Comparison of ENCODE assay signal across 19 cellular contexts in the genomic region with DNA sequence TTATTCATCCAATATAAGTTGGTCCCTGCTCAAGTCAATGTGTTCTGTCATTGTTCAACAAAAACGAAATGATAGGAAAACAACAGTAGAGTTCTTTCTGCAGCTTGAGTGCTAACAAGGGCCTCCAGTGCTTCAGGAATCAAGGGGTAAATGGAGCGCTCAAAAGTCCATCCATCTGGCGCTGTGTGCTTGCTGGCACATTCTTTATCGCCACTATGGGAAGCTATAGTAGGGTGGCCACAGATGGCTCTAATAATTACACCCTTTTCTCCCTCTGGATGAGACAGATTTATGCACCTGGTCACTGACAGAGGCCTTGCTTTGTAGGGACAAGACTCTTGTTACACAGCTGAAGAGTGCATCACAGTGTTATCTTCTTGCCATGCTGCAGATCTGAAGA.
"Had no signal": no experiment of that assay in that cellular context is flagged by ENCODE, and none has a peak within 500 bp of the region (broad histone marks: within the 10 kb centered on the region; RNA-seq: fewer than 3 reads in every experiment).

No MANE protein-coding gene starts in this region.

- H3K36me3 ChIP-seq: right atrium auricular region, tibial nerve, uterus had no signal

- H3K27ac ChIP-seq: dorsolateral prefrontal cortex, skin epidermis, tibial nerve had no signal

- H3K4me1 Mint-ChIP-seq: endodermal cell had no signal

- H3K9me3 Mint-ChIP-seq: endodermal cell; natural killer cell treated with Interleukin-12 subunit alpha and Interleukin-12 subunit beta and Interleukin-15 and Interleukin-18, amount 100 ng/mL, for 72 hours had no signal

- H3K4me3 ChIP-seq: dorsolateral prefrontal cortex, right atrium auricular region, skin epidermis, tibial nerve, uterus had no signal

- H3K36me3 Mint-ChIP-seq: natural killer cell treated with Interleukin-12 subunit alpha and Interleukin-12 subunit beta and Interleukin-15 and Interleukin-18, amount 100 ng/mL, for 72 hours had no signal

- H3K4me3 Mint-ChIP-seq: endodermal cell; natural killer cell treated with Interleukin-12 subunit alpha and Interleukin-12 subunit beta and Interleukin-15 and Interleukin-18, amount 100 ng/mL, for 72 hours had no signal

- H3K27ac Mint-ChIP-seq: endodermal cell; natural killer cell treated with Interleukin-12 subunit alpha and Interleukin-12 subunit beta and Interleukin-15 and Interleukin-18, amount 100 ng/mL, for 72 hours had no signal

- ATAC-seq: activated CD4-positive, CD25-positive, alpha-beta regulatory T cell treated with anti-CD3 and anti-CD28 coated beads, Interleukin-2, amount 50 U/mL, for 24 hours; natural killer cell treated with Interleukin-12 subunit alpha and Interleukin-12 subunit beta and Interleukin-15 and Interleukin-18, amount 100 ng/mL, for 72 hours had no signal

- DNase-seq: activated CD4-positive, alpha-beta T cell treated with anti-CD3 and anti-CD28 coated beads, Interleukin-2, amount 50 U/mL, for 1 hour; activated naive CD4-positive, alpha-beta T cell treated with Interleukin-2 at 50 U/mL for 16 hours; activated T-cell treated with anti-CD3 and anti-CD28 coated beads for 4 hours; aorta; endodermal cell; hippocampal formation; kidney glomerular epithelial cell; occipital lobe; stimulated activated CD4-positive, alpha-beta T cell treated with anti-CD3 and anti-CD28 coated beads, Interleukin-15, amount 100 ng/mL, for 24 hours; stimulated activated CD4-positive, alpha-beta T cell treated with anti-CD3 and anti-CD28 coated beads, Interleukin-4, amount 100 ng/mL, for 24 hours; stimulated activated naive CD4-positive, alpha-beta T cell treated with Interleukin-2 at 50 U/mL for 16 hours; T-helper 9 cell; uterus had no signal

- H3K9me3 ChIP-seq: right atrium auricular region, tibial nerve, uterus had no signal
